16 cellular contexts compared by ENCODE assay signal in the genomic region with DNA sequence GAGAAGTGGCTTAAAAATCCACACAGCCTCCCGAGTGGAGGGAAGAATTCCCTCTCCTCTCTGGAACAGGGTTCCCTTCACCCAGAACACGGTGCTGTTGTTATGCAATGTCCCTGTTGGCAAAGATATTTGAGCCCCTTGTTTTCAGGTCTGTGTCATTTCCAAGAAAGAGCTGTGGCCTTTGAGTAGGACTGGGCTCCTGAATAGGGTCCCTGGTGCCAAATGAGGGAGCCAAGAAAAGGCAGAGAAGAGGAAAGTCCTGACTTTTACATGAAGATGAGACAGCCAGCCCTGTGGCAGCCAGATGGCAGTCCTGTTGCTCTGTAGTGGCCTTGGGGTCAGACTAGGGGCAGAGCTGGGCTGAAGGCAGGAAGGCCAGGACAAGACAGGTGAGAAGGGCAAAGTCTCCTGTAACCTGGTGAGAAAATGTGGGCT. TPM values are rescaled to one million over a fixed set of nuclear protein-coding genes. Genes with fewer than 3 reads are reported as not detected.
DNase-seq lines count a peak whose midpoint lies in the region; ATAC-seq and TF ChIP-seq lines count a peak whose summit lies in the region.
"Had no signal": no experiment of that assay in that cellular context is flagged by ENCODE, and none has a peak within 500 bp of the region (broad histone marks: within the 10 kb centered on the region; RNA-seq: fewer than 3 reads in every experiment).

No MANE protein-coding gene starts in this region.

- H3K27ac ChIP-seq in foreskin keratinocyte = no peak overlapping the region
- H3K27ac ChIP-seq in colonic mucosa = no peak overlapping the region
- H3K27ac ChIP-seq: KMS-11 had no signal

- no peak overlapping the region for H3K9ac ChIP-seq in colonic mucosa (ENCODE audit: low read depth in 2 of 2, low read length in 2 of 2)
- H3K9ac ChIP-seq: KMS-11 had no signal

- intact Hi-C loops in Right ventricle myocardium superior (cut with DNase I) (no loop called here), cardiac septum (cut with DNase I) (no loop called here), colonic mucosa (cut with DNase I) (no loop called here)

- H3K4me1 ChIP-seq in foreskin keratinocyte (peaks cover 18% of the 10 kb centered on the region), colonic mucosa (no peaks in the 10 kb centered on the region)

- ATAC-seq in Right ventricle myocardium superior (ENCODE audit: poor library complexity) = peak; percentile 90
- ATAC-seq in foreskin keratinocyte = peak; percentile 11

- H3K27me3 ChIP-seq in foreskin keratinocyte (no peaks in the 10 kb centered on the region), colonic mucosa (no peaks in the 10 kb centered on the region)

- H3K9me3 ChIP-seq in colonic mucosa = no peaks in the 10 kb centered on the region

- no peaks in the 10 kb centered on the region for H3K36me3 ChIP-seq in colonic mucosa

- TF ChIP-seq CTCF in foreskin keratinocyte (conservative IDR thresholded peaks at IDR 0.05) = no peak
- TF ChIP-seq CTCF in colonic mucosa (IDR thresholded peaks at IDR 0.05) = no peak

- H3K4me3 ChIP-seq in colonic mucosa = no peak overlapping the region

- peak; percentile 48 for DNase-seq in Right ventricle myocardium superior
- DNase-seq in cardiac septum (ENCODE audit: low spot score) = no peak
- no peak for DNase-seq in foreskin keratinocyte
- DNase-seq in midbrain (lab: John Stamatoyannopoulos, UW) = peak; percentile 71
- no peak for DNase-seq in colonic mucosa
- no peak for DNase-seq in AG20443 (ENCODE audit: low spot score)
- DNase-seq in amniotic stem cell (lab: John Stamatoyannopoulos, UW) = no peak
- no peak for DNase-seq in HuH-7.5 (ENCODE audit: low spot score)
- DNase-seq: activated T-cell treated with anti-CD3 and anti-CD28 coated beads for 4 hours, GF-D8, NCI-H1417 treated with DMSO at 0.1 percent for 48 hours, NCI-H510A had no signal

RNA-seq across cellular contexts. Expression of a gene that starts 51.2 kb away (rescaled TPM):
- total RNA-seq in Right ventricle myocardium superior (not detected), cardiac septum (not detected), foreskin keratinocyte (not detected in 2 replicates), colonic mucosa (not detected)
- not detected in 2 replicates for polyA plus RNA-seq in foreskin keratinocyte
- total RNA-seq: A673; activated naive CD8-positive, alpha-beta T cell treated with anti-CD3 and anti-CD28 coated beads for 36 hours; fibroblast of lung had no signal
- polyA plus RNA-seq: fibroblast of lung had no signal

RNA-seq across cellular contexts. Expression of a gene that starts 56.1 kb away (rescaled TPM):
- total RNA-seq in Right ventricle myocardium superior = 2.3 TPM
- total RNA-seq in cardiac septum = 0.08 TPM
- 97.2 and 109 TPM in 2 replicates for total RNA-seq in foreskin keratinocyte
- 9.0 and 11.2 TPM in 2 replicates for polyA plus RNA-seq in foreskin keratinocyte
- 100 to 1,000 TPM; 289 to 316 TPM for total RNA-seq in colonic mucosa
- total RNA-seq: A673; activated naive CD8-positive, alpha-beta T cell treated with anti-CD3 and anti-CD28 coated beads for 36 hours; fibroblast of lung had no signal

Comparison
In these comparisons a context has a peak if more than half of its experiments do, and no peak if none do; other contexts are left out.
1. DNase-seq: peak in Right ventricle myocardium superior (single experiment) and midbrain (single experiment); none in cardiac septum (single experiment), foreskin keratinocyte (0 of 2), colonic mucosa (single experiment), AG20443 (single experiment), amniotic stem cell (single experiment) and HuH-7.5 (single experiment).
2. RNA of a gene that starts 56.1 kb away (total RNA-seq): 289 to 316 TPM in colonic mucosa and 97.2 to 109 TPM in foreskin keratinocyte; 2.3 TPM in Right ventricle myocardium superior (single experiment) and 0.08 TPM in cardiac septum (single experiment); every median in the first group is over 10 times any median in the second.